28 cellular contexts compared by ENCODE assay signal in the genomic region with DNA sequence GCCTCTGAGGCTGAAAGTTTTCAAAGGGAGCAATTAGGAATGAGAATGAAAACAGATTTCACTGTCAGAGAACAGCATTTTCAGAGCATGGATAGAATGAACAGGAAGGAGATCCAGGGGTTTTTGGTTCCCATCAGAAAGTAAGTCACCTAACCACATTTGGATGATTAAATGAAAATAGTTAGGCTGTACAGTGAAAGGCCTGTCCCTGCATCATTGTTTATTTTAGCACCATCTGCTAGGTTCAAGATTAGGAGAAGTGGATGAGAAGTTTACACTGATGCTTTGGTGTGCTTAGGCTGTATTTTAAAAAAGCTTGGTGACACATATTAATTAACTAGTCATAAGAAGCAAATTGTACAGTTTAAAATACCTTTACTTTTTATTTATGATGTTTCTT.
DNase-seq lines count a peak whose midpoint lies in the region; ATAC-seq, FAIRE-seq and TF ChIP-seq lines count a peak whose summit lies in the region.
"Had no signal": no experiment of that assay in that cellular context is flagged by ENCODE, and none has a peak within 500 bp of the region (broad histone marks: within the 10 kb centered on the region; RNA-seq: fewer than 3 reads in every experiment).

No MANE protein-coding gene starts in this region.

- no peak overlapping the region for H3K14ac ChIP-seq in neuronal stem cell (ENCODE audit: low read length)

- ATAC-seq in GM21515 (IDR thresholded peaks at IDR 0.05; ENCODE audit: unreplicated experiment) = no peak
- ATAC-seq in HG02678 (IDR thresholded peaks at IDR 0.05; ENCODE audit: unreplicated experiment) = no peak
- ATAC-seq: activated CD4-positive, CD25-positive, alpha-beta regulatory T cell treated with anti-CD3 and anti-CD28 coated beads, Interleukin-2, amount 50 U/mL, for 24 hours; activated CD8-positive, alpha-beta T cell treated with anti-CD3 and anti-CD28 coated beads for 36 hours; Panc1; stimulated activated naive B cell treated with anti-CD40 and anti-IgM and Interleukin-4, amounts not matched to agents 10 μg/mL and 1 μg/mL and 100 μg/mL, for 72 hours; T-helper 17 cell had no signal

- peak; percentile 60 for DNase-seq in HCEC 1CT
- DNase-seq in NCI-H524 (lab: John Stamatoyannopoulos, UW) = peak; percentile 31 to 60
- no peak for DNase-seq in neuronal stem cell (ENCODE audit: low spot score)
- DNase-seq in esophagus squamous epithelium (lab: John Stamatoyannopoulos, UW) = no peak
- DNase-seq: activated CD8-positive, alpha-beta memory T cell treated with anti-CD3 and anti-CD28 coated beads, Interleukin-2, amount 50 U/mL, for 48 hours; activated CD8-positive, alpha-beta T cell treated with anti-CD3 and anti-CD28 coated beads for 36 hours; activated naive CD4-positive, alpha-beta T cell treated with anti-CD3 and anti-CD28 coated beads for 36 hours; adrenal gland; C1 segment of cervical spinal cord; DMS79 treated with DMSO at 0.1 percent for 48 hours; dorsolateral prefrontal cortex; GDM1; glutamatergic neuron; left ventricle myocardium inferior; naive B cell; NCI-H1417; NCI-H2029; NCI-H526 treated with DMSO at 0.1 percent for 48 hours; Right ventricle myocardium superior; stimulated activated naive B cell treated with anti-CD40 and anti-IgM and Interleukin-4, amounts not matched to agents 10 μg/mL and 1 μg/mL and 100 μg/mL, for 72 hours; T-helper 17 cell had no signal

- H2BK15ac ChIP-seq in neuronal stem cell (ENCODE audit: low read length) = no peak overlapping the region

- no peak for TF ChIP-seq CTCF in esophagus squamous epithelium (IDR thresholded peaks at IDR 0.05)

- peak; percentile 15 for FAIRE-seq in endometrium (lab: Jason Lieb, UNC)
- FAIRE-seq: islet of Langerhans, TTC549 had no signal

- peak overlapping the region; percentile 79 for H3K27ac ChIP-seq in neuronal stem cell (replicated peaks; ENCODE audit: low read length)
- no peak overlapping the region for H3K27ac ChIP-seq in esophagus squamous epithelium
- H3K27ac ChIP-seq: adrenal gland, dorsolateral prefrontal cortex, left ventricle myocardium inferior had no signal

- intact Hi-C loops in esophagus squamous epithelium (cut with DNase I) = no loop called here

- peak overlapping the region; percentile 45 for H2AFZ ChIP-seq in neuronal stem cell (ENCODE audit: low read length)

- no peak overlapping the region for H3K4ac ChIP-seq in neuronal stem cell (ENCODE audit: low read length)

- no peak overlapping the region for H3K9ac ChIP-seq in neuronal stem cell (ENCODE audit: low read depth, low read length, poor library complexity)

- no peak overlapping the region for H2BK5ac ChIP-seq in neuronal stem cell (ENCODE audit: low read length)

- no peaks in the 10 kb centered on the region for H3K36me3 ChIP-seq in neuronal stem cell (replicated peaks in 1 of 2; ENCODE audit: control insufficient read depth in 2 of 2, insufficient read depth in 2 of 2, low read length in 2 of 2)
- no peaks in the 10 kb centered on the region for H3K36me3 ChIP-seq in esophagus squamous epithelium
- H3K36me3 ChIP-seq: adrenal gland, left ventricle myocardium inferior had no signal

- no peak overlapping the region for H3K4me2 ChIP-seq in neuronal stem cell (ENCODE audit: insufficient read depth, low read length, poor library complexity, severe bottlenecking)

- peaks cover 16 to 17% of the 10 kb centered on the region in 2 donors for H3K4me1 ChIP-seq in neuronal stem cell (ENCODE audit: control insufficient read depth in 2 of 2, insufficient read depth in 1 of 2, low read depth in 1 of 2, low read length in 2 of 2)
- H3K4me1 ChIP-seq in esophagus squamous epithelium = no peaks in the 10 kb centered on the region
- H3K4me1 ChIP-seq: adrenal gland, left ventricle myocardium inferior had no signal

- H3K9me3 ChIP-seq in neuronal stem cell (replicated peaks in 1 of 2; ENCODE audit: control insufficient read depth in 2 of 2, insufficient read depth in 1 of 2, low read depth in 1 of 2, low read length in 2 of 2) (no peaks in the 10 kb centered on the region), esophagus squamous epithelium (no peaks in the 10 kb centered on the region)
- H3K9me3 ChIP-seq: adrenal gland, left ventricle myocardium inferior had no signal

- H2BK120ac ChIP-seq in neuronal stem cell (ENCODE audit: low read depth, low read length) = no peak overlapping the region

- no peaks in the 10 kb centered on the region for H3K27me3 ChIP-seq in neuronal stem cell (ENCODE audit: control insufficient read depth in 3 of 3, insufficient read depth in 3 of 3, low read depth in 1 of 3, low read length in 3 of 3)
- H3K27me3 ChIP-seq in esophagus squamous epithelium = no peaks in the 10 kb centered on the region
- H3K27me3 ChIP-seq: adrenal gland, dorsolateral prefrontal cortex had no signal

- H2BK12ac ChIP-seq in neuronal stem cell (ENCODE audit: low read length) = no peak overlapping the region

- TF ChIP-seq POLR2A in esophagus squamous epithelium (IDR thresholded peaks at IDR 0.05) = no peak

- no peak overlapping the region for H4K91ac ChIP-seq in neuronal stem cell (ENCODE audit: low read depth, low read length, poor library complexity)

- H2AK5ac ChIP-seq in neuronal stem cell (ENCODE audit: low read depth, low read length) = no peak overlapping the region

- H3K79me1 ChIP-seq in neuronal stem cell (ENCODE audit: low read depth, low read length) = no peaks in the 10 kb centered on the region

- H3K18ac ChIP-seq in neuronal stem cell (ENCODE audit: low read length) = no peak overlapping the region

- no peak overlapping the region for H3K23ac ChIP-seq in neuronal stem cell (ENCODE audit: low read depth, low read length, poor library complexity)

- H3K4me3 ChIP-seq in neuronal stem cell (ENCODE audit: low read length in 2 of 2) (no peak overlapping the region), esophagus squamous epithelium (no peak overlapping the region)
- H3K4me3 ChIP-seq: adrenal gland, dorsolateral prefrontal cortex, left ventricle myocardium inferior had no signal

- H4K8ac ChIP-seq in neuronal stem cell (ENCODE audit: low read depth, low read length) = no peak overlapping the region

Comparison
In these comparisons a context has a peak if more than half of its experiments do, and no peak if none do; other contexts are left out.
1. DNase-seq: peak in HCEC 1CT (single experiment) and NCI-H524 (2 of 2); none in neuronal stem cell (single experiment) and esophagus squamous epithelium (single experiment).